1 cellular context compared by ENCODE assay signal in the genomic region with DNA sequence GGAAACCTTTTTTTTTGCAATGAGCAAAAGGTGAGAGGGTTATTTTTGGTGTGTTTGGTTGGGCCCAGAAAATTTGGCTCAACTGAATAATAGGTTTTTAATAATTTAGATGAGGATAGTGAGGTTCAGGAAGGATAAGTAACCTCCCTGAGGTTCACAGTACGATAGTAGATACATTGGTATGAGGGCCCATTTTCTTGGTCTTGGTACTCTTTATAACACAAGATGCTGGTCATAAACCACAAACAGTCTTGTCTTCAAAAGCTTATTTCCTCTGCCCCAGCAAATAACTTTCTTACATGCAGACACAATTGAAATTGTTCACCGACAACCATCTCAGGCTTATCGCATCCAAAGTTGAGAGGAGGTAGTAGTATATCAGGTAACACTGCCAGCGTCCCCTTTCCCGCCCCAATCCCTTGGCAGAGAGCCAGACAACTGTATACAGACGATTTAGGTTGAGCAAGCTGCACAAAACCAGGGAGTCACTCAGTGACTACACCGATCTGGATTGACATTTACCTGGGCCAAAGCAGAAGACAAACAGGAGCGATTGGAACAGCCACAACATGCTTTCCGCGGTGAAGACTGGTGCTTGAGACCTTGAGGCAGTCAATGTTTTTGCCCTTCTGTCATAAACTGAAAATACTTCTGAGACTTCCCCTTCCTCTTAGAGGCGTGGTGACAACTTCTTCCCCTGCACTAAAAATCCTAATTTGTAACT.
TF ChIP-seq lines count a peak whose summit lies in the region.

A gene (minus strand): TSS at position 634 of the 724 bp plus-strand sequence. CDS start 63 bp downstream, at position 571.

TF ChIP-seq in K562, 482 proteins besides CTCF, POLR2A, EP300 and RAD21 (continued from another document and continues in another):
- TF ChIP-seq, protein P1, sequence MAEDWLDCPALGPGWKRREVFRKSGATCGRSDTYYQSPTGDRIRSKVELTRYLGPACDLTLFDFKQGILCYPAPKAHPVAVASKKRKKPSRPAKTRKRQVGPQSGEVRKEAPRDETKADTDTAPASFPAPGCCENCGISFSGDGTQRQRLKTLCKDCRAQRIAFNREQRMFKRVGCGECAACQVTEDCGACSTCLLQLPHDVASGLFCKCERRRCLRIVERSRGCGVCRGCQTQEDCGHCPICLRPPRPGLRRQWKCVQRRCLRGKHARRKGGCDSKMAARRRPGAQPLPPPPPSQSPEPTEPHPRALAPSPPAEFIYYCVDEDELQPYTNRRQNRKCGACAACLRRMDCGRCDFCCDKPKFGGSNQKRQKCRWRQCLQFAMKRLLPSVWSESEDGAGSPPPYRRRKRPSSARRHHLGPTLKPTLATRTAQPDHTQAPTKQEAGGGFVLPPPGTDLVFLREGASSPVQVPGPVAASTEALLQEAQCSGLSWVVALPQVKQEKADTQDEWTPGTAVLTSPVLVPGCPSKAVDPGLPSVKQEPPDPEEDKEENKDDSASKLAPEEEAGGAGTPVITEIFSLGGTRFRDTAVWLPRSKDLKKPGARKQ (CRISPR knock-in tag; IDR thresholded peaks at IDR 0.05): no peak
- TF ChIP-seq TAF7 (tag; IDR thresholded peaks at IDR 0.05): no peak
- 0 out of 2 replicates have a peak, but pooled peaks have one; percentile 31 for TF ChIP-seq DDX20 (tag; IDR thresholded peaks at IDR 0.05; ENCODE audit: low read depth)
- TF ChIP-seq RCOR1 (IDR thresholded peaks at IDR 0.05; ENCODE audit: borderline replicate concordance in 1 of 2, low read depth in 2 of 2, low read length in 2 of 2): peak in 1 of 2 experiments; percentile 75; a peak in 2 of 4 replicates
- TF ChIP-seq, protein P2, sequence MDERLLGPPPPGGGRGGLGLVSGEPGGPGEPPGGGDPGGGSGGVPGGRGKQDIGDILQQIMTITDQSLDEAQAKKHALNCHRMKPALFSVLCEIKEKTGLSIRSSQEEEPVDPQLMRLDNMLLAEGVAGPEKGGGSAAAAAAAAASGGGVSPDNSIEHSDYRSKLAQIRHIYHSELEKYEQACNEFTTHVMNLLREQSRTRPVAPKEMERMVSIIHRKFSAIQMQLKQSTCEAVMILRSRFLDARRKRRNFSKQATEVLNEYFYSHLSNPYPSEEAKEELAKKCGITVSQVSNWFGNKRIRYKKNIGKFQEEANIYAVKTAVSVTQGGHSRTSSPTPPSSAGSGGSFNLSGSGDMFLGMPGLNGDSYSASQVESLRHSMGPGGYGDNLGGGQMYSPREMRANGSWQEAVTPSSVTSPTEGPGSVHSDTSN (CRISPR knock-in tag; IDR thresholded peaks at IDR 0.05; ENCODE audit: low read depth): no peak
- TF ChIP-seq, protein P2 (tag; conservative IDR thresholded peaks at IDR 0.05; ENCODE audit: low read depth): 0 out of 2 replicates have a peak, but pooled peaks have one; percentile 8
- no peak for TF ChIP-seq ZNF586 (CRISPR knock-in tag; conservative IDR thresholded peaks at IDR 0.05)
- TF ChIP-seq, protein P3, sequence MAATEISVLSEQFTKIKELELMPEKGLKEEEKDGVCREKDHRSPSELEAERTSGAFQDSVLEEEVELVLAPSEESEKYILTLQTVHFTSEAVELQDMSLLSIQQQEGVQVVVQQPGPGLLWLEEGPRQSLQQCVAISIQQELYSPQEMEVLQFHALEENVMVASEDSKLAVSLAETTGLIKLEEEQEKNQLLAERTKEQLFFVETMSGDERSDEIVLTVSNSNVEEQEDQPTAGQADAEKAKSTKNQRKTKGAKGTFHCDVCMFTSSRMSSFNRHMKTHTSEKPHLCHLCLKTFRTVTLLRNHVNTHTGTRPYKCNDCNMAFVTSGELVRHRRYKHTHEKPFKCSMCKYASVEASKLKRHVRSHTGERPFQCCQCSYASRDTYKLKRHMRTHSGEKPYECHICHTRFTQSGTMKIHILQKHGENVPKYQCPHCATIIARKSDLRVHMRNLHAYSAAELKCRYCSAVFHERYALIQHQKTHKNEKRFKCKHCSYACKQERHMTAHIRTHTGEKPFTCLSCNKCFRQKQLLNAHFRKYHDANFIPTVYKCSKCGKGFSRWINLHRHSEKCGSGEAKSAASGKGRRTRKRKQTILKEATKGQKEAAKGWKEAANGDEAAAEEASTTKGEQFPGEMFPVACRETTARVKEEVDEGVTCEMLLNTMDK (IDR thresholded peaks at IDR 0.05; ENCODE audit: borderline replicate concordance, insufficient read depth, low read depth, low read length, poor library complexity, severe bottlenecking): no peak
- TF ChIP-seq, protein P4, sequence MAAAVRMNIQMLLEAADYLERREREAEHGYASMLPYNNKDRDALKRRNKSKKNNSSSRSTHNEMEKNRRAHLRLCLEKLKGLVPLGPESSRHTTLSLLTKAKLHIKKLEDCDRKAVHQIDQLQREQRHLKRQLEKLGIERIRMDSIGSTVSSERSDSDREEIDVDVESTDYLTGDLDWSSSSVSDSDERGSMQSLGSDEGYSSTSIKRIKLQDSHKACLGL (CRISPR knock-in tag; IDR thresholded peaks at IDR 0.05; ENCODE audit: borderline replicate concordance, poor library complexity, severe bottlenecking): no peak
- peak; percentile 12; the same call in 1 of the 2 replicates for TF ChIP-seq NCOR1 (IDR thresholded peaks at IDR 0.05)
- TF ChIP-seq ZNF354B (CRISPR knock-in tag; IDR thresholded peaks at IDR 0.05): no peak
- TF ChIP-seq ILF3 (IDR thresholded peaks at IDR 0.05; ENCODE audit: borderline replicate concordance): no peak
- TF ChIP-seq ATF7 (IDR thresholded peaks at IDR 0.05): 0 out of 2 replicates have a peak, but pooled peaks have one; percentile 38
- no peak for TF ChIP-seq HMG20A (CRISPR knock-in tag; conservative IDR thresholded peaks at IDR 0.05)
- TF ChIP-seq ZBTB8A (IDR thresholded peaks at IDR 0.05; ENCODE audit: partially characterized antibody): no peak
- no peak for TF ChIP-seq HMGN3 (IDR thresholded peaks at IDR 0.05; ENCODE audit: borderline replicate concordance, extremely low read depth, insufficient read length, low read depth, low read length)
- TF ChIP-seq ZNF436 (CRISPR knock-in tag; IDR thresholded peaks at IDR 0.05): no peak
- TF ChIP-seq ZNF146 (CRISPR knock-in tag; IDR thresholded peaks at IDR 0.05; ENCODE audit: unreplicated experiment): no peak
- TF ChIP-seq, protein P5, sequence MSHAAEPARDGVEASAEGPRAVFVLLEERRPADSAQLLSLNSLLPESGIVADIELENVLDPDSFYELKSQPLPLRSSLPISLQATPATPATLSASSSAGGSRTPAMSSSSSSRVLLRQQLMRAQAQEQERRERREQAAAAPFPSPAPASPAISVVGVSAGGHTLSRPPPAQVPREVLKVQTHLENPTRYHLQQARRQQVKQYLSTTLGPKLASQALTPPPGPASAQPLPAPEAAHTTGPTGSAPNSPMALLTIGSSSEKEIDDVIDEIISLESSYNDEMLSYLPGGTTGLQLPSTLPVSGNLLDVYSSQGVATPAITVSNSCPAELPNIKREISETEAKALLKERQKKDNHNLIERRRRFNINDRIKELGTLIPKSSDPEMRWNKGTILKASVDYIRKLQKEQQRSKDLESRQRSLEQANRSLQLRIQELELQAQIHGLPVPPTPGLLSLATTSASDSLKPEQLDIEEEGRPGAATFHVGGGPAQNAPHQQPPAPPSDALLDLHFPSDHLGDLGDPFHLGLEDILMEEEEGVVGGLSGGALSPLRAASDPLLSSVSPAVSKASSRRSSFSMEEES (CRISPR knock-in tag; IDR thresholded peaks at IDR 0.05): no peak
- TF ChIP-seq TCF7L2 (IDR thresholded peaks at IDR 0.05; ENCODE audit: low read depth, low read length): no peak
- TF ChIP-seq SRSF3 (IDR thresholded peaks at IDR 0.05; ENCODE audit: insufficient read depth, low read length): no peak
- no peak for TF ChIP-seq ZNF79 (CRISPR knock-in tag; IDR thresholded peaks at IDR 0.05; ENCODE audit: low read depth)
- TF ChIP-seq NFIC (IDR thresholded peaks at IDR 0.05): peak; percentile 98
- no peak for TF ChIP-seq ZNF253 (CRISPR knock-in tag; conservative IDR thresholded peaks at IDR 0.05)
- TF ChIP-seq, protein P6, sequence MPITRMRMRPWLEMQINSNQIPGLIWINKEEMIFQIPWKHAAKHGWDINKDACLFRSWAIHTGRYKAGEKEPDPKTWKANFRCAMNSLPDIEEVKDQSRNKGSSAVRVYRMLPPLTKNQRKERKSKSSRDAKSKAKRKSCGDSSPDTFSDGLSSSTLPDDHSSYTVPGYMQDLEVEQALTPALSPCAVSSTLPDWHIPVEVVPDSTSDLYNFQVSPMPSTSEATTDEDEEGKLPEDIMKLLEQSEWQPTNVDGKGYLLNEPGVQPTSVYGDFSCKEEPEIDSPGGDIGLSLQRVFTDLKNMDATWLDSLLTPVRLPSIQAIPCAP (CRISPR knock-in tag; IDR thresholded peaks at IDR 0.05; ENCODE audit: borderline replicate concordance): no peak
- TF ChIP-seq ZNF140 (CRISPR knock-in tag; IDR thresholded peaks at IDR 0.05): no peak
- TF ChIP-seq, protein P7, sequence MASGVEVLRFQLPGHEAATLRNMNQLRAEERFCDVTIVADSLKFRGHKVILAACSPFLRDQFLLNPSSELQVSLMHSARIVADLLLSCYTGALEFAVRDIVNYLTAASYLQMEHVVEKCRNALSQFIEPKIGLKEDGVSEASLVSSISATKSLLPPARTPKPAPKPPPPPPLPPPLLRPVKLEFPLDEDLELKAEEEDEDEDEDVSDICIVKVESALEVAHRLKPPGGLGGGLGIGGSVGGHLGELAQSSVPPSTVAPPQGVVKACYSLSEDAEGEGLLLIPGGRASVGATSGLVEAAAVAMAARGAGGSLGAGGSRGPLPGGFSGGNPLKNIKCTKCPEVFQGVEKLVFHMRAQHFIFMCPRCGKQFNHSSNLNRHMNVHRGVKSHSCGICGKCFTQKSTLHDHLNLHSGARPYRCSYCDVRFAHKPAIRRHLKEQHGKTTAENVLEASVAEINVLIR (CRISPR knock-in tag; IDR thresholded peaks at IDR 0.05): no peak
- TF ChIP-seq HDAC2 (IDR thresholded peaks at IDR 0.05): peak; percentile 50; the same call in 1 of the 2 replicates
- no peak for TF ChIP-seq RBM14 (IDR thresholded peaks at IDR 0.05; ENCODE audit: borderline replicate concordance, insufficient read depth, low read depth, low read length)
- TF ChIP-seq, protein P8, sequence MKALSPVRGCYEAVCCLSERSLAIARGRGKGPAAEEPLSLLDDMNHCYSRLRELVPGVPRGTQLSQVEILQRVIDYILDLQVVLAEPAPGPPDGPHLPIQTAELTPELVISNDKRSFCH (CRISPR knock-in tag; IDR thresholded peaks at IDR 0.05): no peak
- TF ChIP-seq, protein P8 (tag; IDR thresholded peaks at IDR 0.05): 0 out of 2 replicates have a peak, but pooled peaks have one; percentile 45
- no peak for TF ChIP-seq CBX5 (IDR thresholded peaks at IDR 0.05; ENCODE audit: borderline replicate concordance, low read depth)
